In the genomic region with DNA sequence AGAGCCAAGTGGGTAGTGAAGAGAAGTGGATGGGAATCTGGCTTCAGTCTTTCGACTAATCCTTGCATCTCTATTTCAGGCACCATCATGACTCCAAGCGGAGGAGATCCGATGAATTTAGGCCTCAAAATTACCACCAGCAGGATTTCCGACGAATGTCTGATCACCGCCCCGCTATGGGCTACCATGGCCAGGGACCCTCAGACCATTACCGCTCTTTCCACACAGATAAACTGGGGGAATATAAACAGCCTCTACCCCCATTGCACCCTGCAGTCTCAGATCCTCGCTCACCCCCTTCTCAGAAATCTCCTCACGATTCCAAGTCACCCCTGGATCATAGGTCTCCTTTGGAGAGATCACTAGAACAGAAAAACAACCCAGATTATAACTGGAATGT, we compare ENCODE assay signal across 26 cellular contexts.
DNase-seq lines count a peak whose midpoint lies in the region; ATAC-seq and TF ChIP-seq lines count a peak whose summit lies in the region.
"Had no signal": no experiment of that assay in that cellular context is flagged by ENCODE, and none has a peak within 500 bp of the region (broad histone marks: within the 10 kb centered on the region; RNA-seq: fewer than 3 reads in every experiment).

No MANE protein-coding gene starts in this region.

- H4K20me1 ChIP-seq in BLaER1 treated with 17β-estradiol and CSF1 and Interleukin-3, amounts not matched to agents 10 nM and 100 nM, result peaks cover 25 to 95% (median 66%) of the 10 kb centered on the region in 11 experiments; a peak in 18 of 22 replicates

- no peak overlapping the region for H3K9ac ChIP-seq in BLaER1 treated with 17β-estradiol and CSF1 and Interleukin-3, amounts not matched to agents 10 nM and 100 nM

- peak overlapping the region in 10 of 11 experiments; percentile 63 to 89 (median 70); a peak in 14 of 22 replicates for H3K4me2 ChIP-seq in BLaER1 treated with 17β-estradiol and CSF1 and Interleukin-3, amounts not matched to agents 10 nM and 100 nM
- H3K4me2 ChIP-seq: hepatocyte, smooth muscle cell had no signal

- H3K27ac ChIP-seq in BLaER1 treated with 17β-estradiol and CSF1 and Interleukin-3, amounts not matched to agents 10 nM and 100 nM, result peak overlapping the region in 3 of 11 experiments; percentile 85 to 89 (median 87); a peak in 1 of 22 replicates
- H3K27ac ChIP-seq in tibial nerve, result no peak overlapping the region
- H3K27ac ChIP-seq: hepatocyte, lower lobe of right lung, transverse colon had no signal

- 96 to 99% methylated on average over 10 of the region's 10 CpGs for WGBS in tibial nerve, 2 donors

- no peak overlapping the region for H3K4me3 ChIP-seq in BLaER1 treated with 17β-estradiol and CSF1 and Interleukin-3, amounts not matched to agents 10 nM and 100 nM
- no peak overlapping the region for H3K4me3 ChIP-seq in tibial nerve
- H3K4me3 ChIP-seq: ascending aorta, hepatocyte, K562, lower lobe of right lung, smooth muscle cell, transverse colon had no signal

- peaks cover 7% of the 10 kb centered on the region for H3K9me3 Mint-ChIP-seq in activated CD4-positive, alpha-beta T cell treated with anti-CD3 and anti-CD28 coated beads, Interleukin-2, amount 10 ng/mL, durations not matched to agents 24 days and 14 days
- H3K9me3 Mint-ChIP-seq in activated naive CD8-positive, alpha-beta T cell (ENCODE audit: low read depth), result no peaks in the 10 kb centered on the region
- H3K9me3 Mint-ChIP-seq in natural killer cell treated with Interleukin-12 subunit alpha and Interleukin-12 subunit beta and Interleukin-15 and Interleukin-18, amount 100 ng/mL, for 72 hours, result no peaks in the 10 kb centered on the region
- H3K9me3 Mint-ChIP-seq: stimulated activated naive CD8-positive, alpha-beta T cell treated with anti-CD3 and anti-CD28 coated beads, Interleukin-15, amount 100 ng/mL, for 72 hours had no signal

- intact Hi-C loops in activated CD4-positive, alpha-beta T cell treated with anti-CD3 and anti-CD28 coated beads, Interleukin-2, amount 10 ng/mL, durations not matched to agents 24 days and 14 days (cut with micrococcal nuclease), result no loop called here

- DNase-seq in activated CD4-positive, alpha-beta T cell treated with anti-CD3 and anti-CD28 coated beads, Interleukin-2, amount 10 ng/mL, durations not matched to agents 24 days and 14 days, result no peak
- no peak for DNase-seq in activated CD4-positive, alpha-beta T cell treated with anti-CD3 and anti-CD28 coated beads for 1 hour
- no peak for DNase-seq in natural killer cell treated with Interleukin-12 subunit alpha and Interleukin-12 subunit beta and Interleukin-15 and Interleukin-18, amount 100 ng/mL, for 72 hours (ENCODE audit: low spot score)
- DNase-seq in hepatic stellate cell (ENCODE audit: low spot score) (no peak), tibial nerve (ENCODE audit: low spot score in 2 of 2) (no peak)
- DNase-seq in activated CD4-positive, alpha-beta T cell treated with anti-CD3 and anti-CD28 coated beads, Interleukin-2, amount 50 U/mL, for 48 hours, result no peak
- DNase-seq: activated CD4-positive, CD25-positive, alpha-beta regulatory T cell treated with anti-CD3 and anti-CD28 coated beads, Interleukin-2, amount 50 U/mL, for 72 hours; activated gamma-delta T cell treated with Interleukin-2 at 50 U/mL for 16 hours; cerebellar nuclear complex; erythroblast; foreskin fibroblast; HCEC 1CT; islet precursor cell; lower lobe of right lung; NCI-H526; nucleus accumbens; stimulated activated CD4-positive, alpha-beta T cell treated with anti-CD3 and anti-CD28 coated beads, Interleukin-2, amount 100 ng/mL, for 48 hours; stimulated activated naive CD8-positive, alpha-beta T cell treated with anti-CD3 and anti-CD28 coated beads, Interleukin-15, amount 100 ng/mL, for 72 hours; transverse colon had no signal

- no peaks in the 10 kb centered on the region for H3K9me3 ChIP-seq in BLaER1 treated with 17β-estradiol and CSF1 and Interleukin-3, amounts not matched to agents 10 nM and 100 nM (replicated peaks in 1 of 11)
- H3K9me3 ChIP-seq in tibial nerve, result no peaks in the 10 kb centered on the region
- H3K9me3 ChIP-seq: ascending aorta, lower lobe of right lung, transverse colon had no signal

- TF ChIP-seq POLR2A in tibial nerve (IDR thresholded peaks at IDR 0.05), result no peak

- peak overlapping the region; percentile 83 for H3K27ac Mint-ChIP-seq in activated CD4-positive, alpha-beta T cell treated with anti-CD3 and anti-CD28 coated beads, Interleukin-2, amount 10 ng/mL, durations not matched to agents 24 days and 14 days
- H3K27ac Mint-ChIP-seq in activated naive CD8-positive, alpha-beta T cell, result peak overlapping the region; percentile 96
- peak overlapping the region; percentile 71 to 81 for H3K27ac Mint-ChIP-seq in natural killer cell treated with Interleukin-12 subunit alpha and Interleukin-12 subunit beta and Interleukin-15 and Interleukin-18, amount 100 ng/mL, for 72 hours

- no peak for ATAC-seq in natural killer cell treated with Interleukin-12 subunit alpha and Interleukin-12 subunit beta and Interleukin-15 and Interleukin-18, amount 100 ng/mL, for 72 hours
- ATAC-seq: K562; lower lobe of right lung; SK-N-SH treated with all-trans-retinoic acid at 6 μM for 48 hours; stimulated activated naive CD8-positive, alpha-beta T cell treated with anti-CD3 and anti-CD28 coated beads, Interleukin-15, amount 100 ng/mL, for 72 hours had no signal

- H3K4me1 Mint-ChIP-seq in activated CD4-positive, alpha-beta T cell treated with anti-CD3 and anti-CD28 coated beads, Interleukin-2, amount 10 ng/mL, durations not matched to agents 24 days and 14 days, result peaks cover 62% of the 10 kb centered on the region
- H3K4me1 Mint-ChIP-seq in activated naive CD8-positive, alpha-beta T cell (ENCODE audit: low read depth), result peaks cover 80% of the 10 kb centered on the region
- peaks cover 58 to 67% of the 10 kb centered on the region in 2 donors for H3K4me1 Mint-ChIP-seq in natural killer cell treated with Interleukin-12 subunit alpha and Interleukin-12 subunit beta and Interleukin-15 and Interleukin-18, amount 100 ng/mL, for 72 hours (ENCODE audit: low read depth in 2 of 2)

- H3K27me3 Mint-ChIP-seq in activated CD4-positive, alpha-beta T cell treated with anti-CD3 and anti-CD28 coated beads, Interleukin-2, amount 10 ng/mL, durations not matched to agents 24 days and 14 days, result no peaks in the 10 kb centered on the region
- H3K27me3 Mint-ChIP-seq in activated naive CD8-positive, alpha-beta T cell, result no peaks in the 10 kb centered on the region
- no peaks in the 10 kb centered on the region for H3K27me3 Mint-ChIP-seq in natural killer cell treated with Interleukin-12 subunit alpha and Interleukin-12 subunit beta and Interleukin-15 and Interleukin-18, amount 100 ng/mL, for 72 hours
- H3K27me3 Mint-ChIP-seq: stimulated activated naive CD8-positive, alpha-beta T cell treated with anti-CD3 and anti-CD28 coated beads, Interleukin-15, amount 100 ng/mL, for 72 hours had no signal

- no peak overlapping the region for H3K4me3 Mint-ChIP-seq in activated CD4-positive, alpha-beta T cell treated with anti-CD3 and anti-CD28 coated beads, Interleukin-2, amount 10 ng/mL, durations not matched to agents 24 days and 14 days
- H3K4me3 Mint-ChIP-seq in activated naive CD8-positive, alpha-beta T cell, result no peak overlapping the region
- H3K4me3 Mint-ChIP-seq in natural killer cell treated with Interleukin-12 subunit alpha and Interleukin-12 subunit beta and Interleukin-15 and Interleukin-18, amount 100 ng/mL, for 72 hours, result no peak overlapping the region

- H3K36me3 ChIP-seq in BLaER1 treated with 17β-estradiol and CSF1 and Interleukin-3, amounts not matched to agents 10 nM and 100 nM, result peaks cover 80 to 91% (median 88%) of the 10 kb centered on the region in 11 experiments
- H3K36me3 ChIP-seq in tibial nerve, result peaks cover 0 to 74% (median 30%) of the 10 kb centered on the region in 3 donors

- H3K4me1 ChIP-seq in BLaER1 treated with 17β-estradiol and CSF1 and Interleukin-3, amounts not matched to agents 10 nM and 100 nM, result peaks cover 42 to 56% (median 50%) of the 10 kb centered on the region in 10 experiments
- peaks cover 0 to 47% (median 31%) of the 10 kb centered on the region in 4 donors for H3K4me1 ChIP-seq in tibial nerve

- no peak for TF ChIP-seq CTCF in tibial nerve (IDR thresholded peaks at IDR 0.05)

- TF ChIP-seq EP300 in tibial nerve (IDR thresholded peaks at IDR 0.05), result no peak

- H3K36me3 Mint-ChIP-seq in activated CD4-positive, alpha-beta T cell treated with anti-CD3 and anti-CD28 coated beads, Interleukin-2, amount 10 ng/mL, durations not matched to agents 24 days and 14 days (ENCODE audit: low read depth), result peaks cover 82% of the 10 kb centered on the region
- peaks cover 30% of the 10 kb centered on the region for H3K36me3 Mint-ChIP-seq in activated naive CD8-positive, alpha-beta T cell
- peaks cover 58% of the 10 kb centered on the region for H3K36me3 Mint-ChIP-seq in natural killer cell treated with Interleukin-12 subunit alpha and Interleukin-12 subunit beta and Interleukin-15 and Interleukin-18, amount 100 ng/mL, for 72 hours

- no peaks in the 10 kb centered on the region for H3K27me3 ChIP-seq in BLaER1 treated with 17β-estradiol and CSF1 and Interleukin-3, amounts not matched to agents 10 nM and 100 nM
- H3K27me3 ChIP-seq in tibial nerve, result no peaks in the 10 kb centered on the region
- H3K27me3 ChIP-seq: ascending aorta, hepatocyte, transverse colon had no signal
